In genomic region chr6:107784669-107785068, GRCh38 we compare ENCODE assay signal across 16 cellular contexts. TPM values are rescaled to one million over a fixed set of nuclear protein-coding genes. Genes with fewer than 3 reads are reported as not detected.
DNase-seq lines count a peak whose midpoint lies in the region; ATAC-seq and TF ChIP-seq lines count a peak whose summit lies in the region.
"Had no signal": no experiment of that assay in that cellular context is flagged by ENCODE, and none has a peak within 500 bp of the region (broad histone marks: within the 10 kb centered on the region; RNA-seq: fewer than 3 reads in every experiment).

No MANE protein-coding gene starts in this region.

- H3K27ac Mint-ChIP-seq in T-cell = peak overlapping the region; percentile 85 to 98
- H3K27ac Mint-ChIP-seq: neural progenitor cell had no signal

- H3K27me3 Mint-ChIP-seq in T-cell = no peaks in the 10 kb centered on the region

- H3K4me3 Mint-ChIP-seq in T-cell = peak overlapping the region in 2 of 3 donors; percentile 17 to 73
- H3K4me3 Mint-ChIP-seq: neural progenitor cell had no signal

- DNase-seq in activated naive CD4-positive, alpha-beta T cell treated with Interleukin-2 at 50 U/mL for 16 hours = peak; percentile 24
- DNase-seq in activated naive CD4-positive, alpha-beta T cell (lab: John Stamatoyannopoulos, UW) = no peak
- no peak for DNase-seq in T-cell
- peak; percentile 10 for DNase-seq in fibroblast of the aortic adventitia (ENCODE audit: low read depth)
- peak; percentile 51 for DNase-seq in stimulated activated CD8-positive, alpha-beta memory T cell treated with anti-CD3 and anti-CD28 coated beads, Interleukin-4, amount 100 ng/mL, for 48 hours
- no peak for DNase-seq in effector CD8-positive, alpha-beta T cell (lab: John Stamatoyannopoulos, UW)
- DNase-seq in NCI-H1694 (lab: John Stamatoyannopoulos, UW) = no peak
- DNase-seq: foreskin keratinocyte, mammary epithelial cell, NCI-H1105 treated with DMSO at 0.1 percent for 48 hours, sigmoid colon had no signal

- peaks cover 22% of the 10 kb centered on the region for H3K36me3 Mint-ChIP-seq in T-cell
- H3K36me3 Mint-ChIP-seq: neural progenitor cell had no signal

- no peak for TF ChIP-seq CTCF in fibroblast of the aortic adventitia (IDR thresholded peaks at IDR 0.05; ENCODE audit: insufficient read depth, low read length)

- CTCF ChIA-PET in T-cell (lab: Charles Lee) = interaction anchor here in 1 of 2 donors (0.7 to 1.7 kb wide), 2 partner anchors 56 to 63 kb away, joined by 3 to 10 read pairs; no protein-coding TSS in a partner anchor

- no peaks in the 10 kb centered on the region for H3K9me3 Mint-ChIP-seq in T-cell
- H3K9me3 Mint-ChIP-seq: neural progenitor cell had no signal

- POLR2A ChIA-PET in T-cell (lab: Charles Lee) = interaction anchor here in 1 of 2 donors (1.2 kb wide), 1 partner anchor 11 kb away, joined by 3 read pairs; no protein-coding TSS in a partner anchor

- ATAC-seq in T-cell (replicated peaks in 1 of 4) = no peak
- ATAC-seq in HG02642 (IDR thresholded peaks at IDR 0.05; ENCODE audit: poor library complexity, unreplicated experiment) = no peak
- ATAC-seq: foreskin keratinocyte had no signal

- no peak overlapping the region for H3K4me3 ChIP-seq in fibroblast of the aortic adventitia (ENCODE audit: low read depth, low read length)
- H3K4me3 ChIP-seq: neural progenitor cell, sigmoid colon, SK-N-MC had no signal

- H3K4me1 Mint-ChIP-seq in T-cell = peaks cover 84 to 89% (median 87%) of the 10 kb centered on the region in 3 donors

RNA-seq across cellular contexts. Expression of gene SCML4, which starts 39.4 kb away (rescaled TPM):
- total RNA-seq in T-cell (100 to 1,000 TPM in 1 of 5 donors, 10 to 100 TPM in 4; 71.4 to 106 (median 82.3) TPM), fibroblast of the aortic adventitia (ENCODE audit: low replicate concordance) (not detected in 2 replicates)
- total RNA-seq: bronchial epithelial cell, foreskin keratinocyte, H1, mammary epithelial cell had no signal

Comparison
In these comparisons a context has a peak if more than half of its experiments do, and no peak if none do; other contexts are left out.
1. DNase-seq: peak in activated naive CD4-positive, alpha-beta T cell treated with Interleukin-2 at 50 U/mL for 16 hours (single experiment), fibroblast of the aortic adventitia (single experiment) and stimulated activated CD8-positive, alpha-beta memory T cell treated with anti-CD3 and anti-CD28 coated beads, Interleukin-4, amount 100 ng/mL, for 48 hours (single experiment); none in activated naive CD4-positive, alpha-beta T cell (0 of 4), T-cell (0 of 34), effector CD8-positive, alpha-beta T cell (single experiment) and NCI-H1694 (single experiment).
2. RNA of gene SCML4, which starts 39.4 kb away (total RNA-seq): 71.4 to 106 TPM in T-cell; not detected in fibroblast of the aortic adventitia; every median in the first group is over 10 times any median in the second.